In the genomic region with DNA sequence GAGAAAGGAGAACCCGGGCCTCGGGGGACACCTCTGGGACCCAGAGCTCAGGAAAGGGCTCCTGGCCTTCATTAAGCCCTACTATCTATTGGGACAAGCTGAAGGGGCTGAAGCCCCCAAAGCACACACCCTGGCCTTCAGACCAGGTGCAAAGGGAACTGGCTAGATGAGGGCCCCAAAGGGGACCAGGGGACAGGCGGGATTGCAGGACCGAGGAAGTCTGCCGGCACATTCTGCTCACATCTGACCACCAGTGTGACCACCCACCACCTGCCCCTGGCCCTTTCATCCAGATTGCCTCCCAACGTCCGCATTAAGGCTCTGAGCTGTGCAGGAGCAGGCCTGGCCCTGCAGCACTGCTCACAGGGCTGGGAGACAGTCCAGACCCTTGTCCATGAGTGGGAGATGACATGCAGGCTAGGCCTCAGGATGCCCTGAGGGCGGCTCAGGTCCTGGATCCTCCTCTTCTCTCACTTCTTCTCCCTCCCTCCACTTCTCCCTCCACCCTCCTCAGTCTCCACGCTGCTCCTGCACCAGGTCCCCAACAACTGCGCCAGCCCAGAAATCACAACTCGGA, we compare ENCODE assay signal across 23 cellular contexts. TPM values are rescaled to one million over a fixed set of nuclear protein-coding genes. Genes with fewer than 3 reads are reported as not detected.
"Had no signal": no experiment of that assay in that cellular context is flagged by ENCODE, and none has a peak within 500 bp of the region (broad histone marks: within the 10 kb centered on the region; RNA-seq: fewer than 3 reads in every experiment).

No MANE protein-coding gene starts in this region.

- H3K4me1 ChIP-seq: heart left ventricle, left lung, prostate gland, right lobe of liver, testis, tibial nerve had no signal

- H3K4me1 Mint-ChIP-seq: nephron progenitor cell; stimulated activated naive B cell treated with anti-CD40 and anti-IgM and Interleukin-4, amounts not matched to agents 10 μg/mL and 1 μg/mL and 100 μg/mL, for 72 hours; stimulated activated naive CD8-positive, alpha-beta T cell treated with anti-CD3 and anti-CD28 coated beads, Interleukin-15, amount 100 ng/mL, for 72 hours had no signal

- H3K27me3 ChIP-seq: heart left ventricle, ovary, right lobe of liver, testis, tibial nerve had no signal

- ATAC-seq: esophagus mucosa; heart left ventricle; left lung; stimulated activated naive B cell treated with anti-CD40 and anti-IgM and Interleukin-4, amounts not matched to agents 10 μg/mL and 1 μg/mL and 100 μg/mL, for 72 hours; stimulated activated naive CD8-positive, alpha-beta T cell treated with anti-CD3 and anti-CD28 coated beads, Interleukin-15, amount 100 ng/mL, for 72 hours had no signal

- H3K4me3 ChIP-seq: heart left ventricle, left lung, lung, ovary, prostate gland, right lobe of liver, testis, tibial nerve had no signal

- H3K9me3 ChIP-seq: neutrophil, ovary, prostate gland, right lobe of liver, testis had no signal

- H3K27ac ChIP-seq: heart left ventricle, left lung, neutrophil, ovary, prostate gland, right lobe of liver, testis, tibial nerve had no signal

- H3K27me3 Mint-ChIP-seq: stimulated activated naive CD8-positive, alpha-beta T cell treated with anti-CD3 and anti-CD28 coated beads, Interleukin-15, amount 100 ng/mL, for 72 hours had no signal

- H3K4me3 Mint-ChIP-seq: nephron progenitor cell; stimulated activated naive B cell treated with anti-CD40 and anti-IgM and Interleukin-4, amounts not matched to agents 10 μg/mL and 1 μg/mL and 100 μg/mL, for 72 hours; stimulated activated naive CD8-positive, alpha-beta T cell treated with anti-CD3 and anti-CD28 coated beads, Interleukin-15, amount 100 ng/mL, for 72 hours had no signal

- H3K27ac Mint-ChIP-seq: stimulated activated naive B cell treated with anti-CD40 and anti-IgM and Interleukin-4, amounts not matched to agents 10 μg/mL and 1 μg/mL and 100 μg/mL, for 72 hours had no signal

- H3K36me3 ChIP-seq: heart left ventricle, left lung, neutrophil, ovary, prostate gland, right lobe of liver, tibial nerve had no signal

- DNase-seq: central memory CD4-positive, alpha-beta T cell; effector memory CD4-positive, alpha-beta T cell; hippocampal formation; kidney glomerular epithelial cell; left lung; mesenchymal stem cell; midbrain; nephron progenitor cell; ovary; right lobe of liver; stimulated activated CD4-positive, alpha-beta T cell treated with anti-CD3 and anti-CD28 coated beads, Interleukin-15, amount 100 ng/mL, for 24 hours; stimulated activated CD4-positive, alpha-beta T cell treated with anti-CD3 and anti-CD28 coated beads, Interleukin-1b, Interleukin-23, amount 100 ng/mL, for 48 hours; stimulated activated CD4-positive, alpha-beta T cell treated with anti-CD3 and anti-CD28 coated beads, Interleukin-4, amount 100 ng/mL, for 24 hours; stimulated activated naive B cell treated with anti-CD40 and anti-IgM and Interleukin-4, amounts not matched to agents 10 μg/mL and 1 μg/mL and 100 μg/mL, for 72 hours; stimulated activated naive CD8-positive, alpha-beta T cell treated with anti-CD3 and anti-CD28 coated beads, Interleukin-15, amount 100 ng/mL, for 72 hours; testis had no signal

RNA-seq across cellular contexts. Expression of gene PSD2, which starts 19.2 kb away (rescaled TPM):
- total RNA-seq: esophagus mucosa, glomerular endothelial cell had no signal
